ENCODE assay signal across 9 cellular contexts in genomic region chr11:1825039-1825740, GRCh38. TPM values are rescaled to one million over a fixed set of nuclear protein-coding genes. Genes with fewer than 3 reads are reported as not detected.
DNase-seq lines count a peak whose midpoint lies in the region; ATAC-seq and TF ChIP-seq lines count a peak whose summit lies in the region.
"Had no signal": no experiment of that assay in that cellular context is flagged by ENCODE, and none has a peak within 500 bp of the region (broad histone marks: within the 10 kb centered on the region; RNA-seq: fewer than 3 reads in every experiment).

No MANE protein-coding gene starts in this region.

- H3K9me3 Mint-ChIP-seq in progenitor cell of endocrine pancreas (ENCODE audit: low read depth): peaks cover 6% of the 10 kb centered on the region
- peaks cover 0 to 3% (median 0%) of the 10 kb centered on the region in 8 donors for H3K9me3 Mint-ChIP-seq in CD4-positive, alpha-beta memory T cell

- H3K9ac ChIP-seq in OCI-LY1 (ENCODE audit: low read length): no peak overlapping the region

- no peaks in the 10 kb centered on the region for H3K79me2 ChIP-seq in OCI-LY1 (ENCODE audit: insufficient read depth, low read length)

- no peaks in the 10 kb centered on the region for H3K4me1 ChIP-seq in OCI-LY1 (ENCODE audit: insufficient read depth, low read length, severe bottlenecking)
- no peaks in the 10 kb centered on the region for H3K4me1 ChIP-seq in CD4-positive, alpha-beta memory T cell (ENCODE audit: insufficient read depth, low read length)

- peak; percentile 45 for DNase-seq in GM19238 (ENCODE audit: insufficient read length, low spot score)
- DNase-seq in glomerular visceral epithelial cell (ENCODE audit: extremely low spot score): peak; percentile 23
- peak; percentile 86 for DNase-seq in progenitor cell of endocrine pancreas (ENCODE audit: low spot score, unreplicated experiment)
- DNase-seq in CD4-positive, alpha-beta memory T cell: no peak
- DNase-seq in pons (ENCODE audit: low spot score): no peak

- H3K4me3 Mint-ChIP-seq in progenitor cell of endocrine pancreas (ENCODE audit: low read depth): no peak overlapping the region
- no peak overlapping the region for H3K4me3 Mint-ChIP-seq in CD4-positive, alpha-beta memory T cell

- CTCF ChIA-PET in CD4-positive, alpha-beta memory T cell (lab: Charles Lee; ENCODE audit: partially characterized antibody): interaction anchor here (1.2 to 1.5 kb wide), 2 partner anchors 8 to 9 kb away, joined by 3 to 5 read pairs; partner anchors contain the start of gene SYT8

- H3K36me3 Mint-ChIP-seq in progenitor cell of endocrine pancreas (ENCODE audit: insufficient read depth): no peaks in the 10 kb centered on the region
- H3K36me3 Mint-ChIP-seq in CD4-positive, alpha-beta memory T cell: no peaks in the 10 kb centered on the region

- H3K9me3 ChIP-seq in OCI-LY1 (ENCODE audit: low read length): no peaks in the 10 kb centered on the region
- H3K9me3 ChIP-seq in CD4-positive, alpha-beta memory T cell (ENCODE audit: control insufficient read depth in 1 of 2, low read length in 2 of 2): no peaks in the 10 kb centered on the region

- intact Hi-C loops in CD4-positive, alpha-beta memory T cell (cut with micrococcal nuclease): no loop called here

- no peak overlapping the region for H3K27ac Mint-ChIP-seq in progenitor cell of endocrine pancreas
- no peak overlapping the region for H3K27ac Mint-ChIP-seq in CD4-positive, alpha-beta memory T cell

- H4K20me1 ChIP-seq in OCI-LY1 (ENCODE audit: insufficient read depth, low read length): no peaks in the 10 kb centered on the region

- no peaks in the 10 kb centered on the region; the same call in 1 of the 2 replicates for H3K27me3 ChIP-seq in OCI-LY1 (ENCODE audit: insufficient read depth, low read length)
- no peaks in the 10 kb centered on the region for H3K27me3 ChIP-seq in CD4-positive, alpha-beta memory T cell (ENCODE audit: insufficient read depth, low read length)

- POLR2A ChIA-PET in CD4-positive, alpha-beta memory T cell (lab: Charles Lee; ENCODE audit: partially characterized antibody): no interaction called here

- H2AFZ ChIP-seq in OCI-LY1 (ENCODE audit: low read length): no peak overlapping the region

- peaks cover 4% of the 10 kb centered on the region for H3K4me1 Mint-ChIP-seq in progenitor cell of endocrine pancreas (ENCODE audit: low read depth)
- H3K4me1 Mint-ChIP-seq in CD4-positive, alpha-beta memory T cell: no peaks in the 10 kb centered on the region

- H3K36me3 ChIP-seq in OCI-LY1 (ENCODE audit: insufficient read depth, low read length): no peaks in the 10 kb centered on the region
- no peaks in the 10 kb centered on the region for H3K36me3 ChIP-seq in CD4-positive, alpha-beta memory T cell (ENCODE audit: insufficient read depth, low read length)

- ATAC-seq in HG02763 (IDR thresholded peaks at IDR 0.05; ENCODE audit: unreplicated experiment) (no peak), HG03039 (IDR thresholded peaks at IDR 0.05; ENCODE audit: unreplicated experiment) (no peak)

- peaks cover 12% of the 10 kb centered on the region for H3K27me3 Mint-ChIP-seq in progenitor cell of endocrine pancreas
- peaks cover 6 to 15% of the 10 kb centered on the region in 2 donors for H3K27me3 Mint-ChIP-seq in CD4-positive, alpha-beta memory T cell

- H3K9me2 ChIP-seq in OCI-LY1 (ENCODE audit: low read depth, low read length): no peaks in the 10 kb centered on the region

- no peak overlapping the region for H3K4me3 ChIP-seq in OCI-LY1 (ENCODE audit: low read depth, low read length, poor library complexity, severe bottlenecking)
- no peak overlapping the region for H3K4me3 ChIP-seq in CD4-positive, alpha-beta memory T cell (ENCODE audit: low read length in 2 of 2)

- TF ChIP-seq CTCF in OCI-LY1 (IDR thresholded peaks at IDR 0.05; ENCODE audit: low read length) (peak; percentile 66), progenitor cell of endocrine pancreas (IDR thresholded peaks at IDR 0.05; ENCODE audit: unreplicated experiment) (peak; percentile 94)

- no peak overlapping the region for H3K4me2 ChIP-seq in OCI-LY1 (ENCODE audit: low read length)

- H3K27ac ChIP-seq in OCI-LY1 (ENCODE audit: low read depth, low read length, poor library complexity, severe bottlenecking): no peak overlapping the region
- H3K27ac ChIP-seq in CD4-positive, alpha-beta memory T cell (ENCODE audit: low read depth, low read length): no peak overlapping the region

- no peaks in the 10 kb centered on the region for H3F3A ChIP-seq in OCI-LY1 (ENCODE audit: insufficient read depth, low read length)

RNA-seq across cellular contexts. Expression of gene SYT8, which starts 9.6 kb away (rescaled TPM):
- total RNA-seq in progenitor cell of endocrine pancreas: 0.69 and 1.5 TPM in 2 replicates
- total RNA-seq in CD4-positive, alpha-beta memory T cell: not detected
- polyA plus RNA-seq in CD4-positive, alpha-beta memory T cell: not detected
- total RNA-seq: temporal lobe had no signal

RNA-seq across cellular contexts. Expression of gene TNNI2, which starts 13.6 kb away (rescaled TPM):
- 0.55 and 0.69 TPM in 2 replicates for total RNA-seq in progenitor cell of endocrine pancreas
- not detected for total RNA-seq in CD4-positive, alpha-beta memory T cell
- polyA plus RNA-seq in CD4-positive, alpha-beta memory T cell: not detected
- total RNA-seq: temporal lobe had no signal

RNA-seq across cellular contexts. Expression of gene LSP1, which starts 27.7 kb away (rescaled TPM):
- not detected in 2 replicates for total RNA-seq in progenitor cell of endocrine pancreas
- 100 to 1,000 TPM; 324 to 327 TPM for total RNA-seq in CD4-positive, alpha-beta memory T cell
- polyA plus RNA-seq in CD4-positive, alpha-beta memory T cell: 100 to 1,000 TPM; 253 to 435 TPM

Comparison
In these comparisons a context has a peak if more than half of its experiments do, and no peak if none do; other contexts are left out.
1. DNase-seq: peak in GM19238 (single experiment), glomerular visceral epithelial cell (single experiment) and progenitor cell of endocrine pancreas (single experiment); none in CD4-positive, alpha-beta memory T cell (0 of 5) and pons (single experiment).
2. RNA of gene LSP1, which starts 27.7 kb away (total RNA-seq): 324 to 327 TPM in CD4-positive, alpha-beta memory T cell; not detected in progenitor cell of endocrine pancreas; every median in the first group is over 100 times any median in the second.